Comparison of ENCODE assay signal across 8 cellular contexts in the genomic region with DNA sequence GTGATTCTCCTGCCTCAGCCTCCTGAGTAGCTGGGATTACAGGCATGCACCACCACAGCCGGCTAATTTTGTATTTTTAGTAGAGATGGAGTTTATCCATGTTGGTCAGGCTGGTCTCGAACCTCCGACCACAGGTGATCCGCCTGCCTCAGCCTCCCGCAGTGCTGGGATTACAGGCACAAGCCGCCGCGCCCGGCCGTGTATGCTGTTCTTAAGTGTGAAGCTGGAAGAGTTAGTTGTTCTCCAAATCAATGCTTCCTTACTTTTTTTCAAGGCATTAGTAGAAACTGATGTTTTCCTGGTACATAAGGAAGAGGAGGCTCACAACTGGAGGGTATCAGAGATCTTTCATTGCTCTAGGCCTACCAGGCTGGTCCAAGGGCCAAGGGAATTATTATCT. TPM values are rescaled to one million over a fixed set of nuclear protein-coding genes. Genes with fewer than 3 reads are reported as not detected.
"Had no signal": no experiment of that assay in that cellular context is flagged by ENCODE, and none has a peak within 500 bp of the region (broad histone marks: within the 10 kb centered on the region; RNA-seq: fewer than 3 reads in every experiment).

No MANE protein-coding gene starts in this region.

RNA-seq across cellular contexts. Expression of gene TBC1D3C, which starts 19.7 kb away (rescaled TPM):
- total RNA-seq: SK-MEL-5, WTC11 had no signal
- polyA plus RNA-seq: IgD-negative memory B cell had no signal

RNA-seq across cellular contexts. Expression of gene TBC1D3E, which starts 39.6 kb away (rescaled TPM):
- total RNA-seq: activated naive CD8-positive, alpha-beta T cell treated with anti-CD3 and anti-CD28 coated beads for 36 hours; activated T-cell treated with anti-CD3 and anti-CD28 coated beads, Interleukin-2, amount 50 U/mL, for 4 hours; LHCN-M2; M059J; SK-MEL-5; WTC11 had no signal
- polyA plus RNA-seq: adipose tissue, IgD-negative memory B cell had no signal
